In genomic region chr5:53090229-53090628, GRCh38 we compare ENCODE assay signal across 16 cellular contexts. TPM values are rescaled to one million over a fixed set of nuclear protein-coding genes. Genes with fewer than 3 reads are reported as not detected.
DNase-seq lines count a peak whose midpoint lies in the region; ATAC-seq and TF ChIP-seq lines count a peak whose summit lies in the region.
"Had no signal": no experiment of that assay in that cellular context is flagged by ENCODE, and none has a peak within 500 bp of the region (broad histone marks: within the 10 kb centered on the region; RNA-seq: fewer than 3 reads in every experiment).

No MANE protein-coding gene starts in this region.

- H3K36me3 ChIP-seq in Karpas-422 (ENCODE audit: insufficient read depth, low read length): no peaks in the 10 kb centered on the region

- no peak for TF ChIP-seq CTCF in lower leg skin (IDR thresholded peaks at IDR 0.05)

- no peak overlapping the region for H3K27ac ChIP-seq in Karpas-422 (ENCODE audit: low read length)

- H3K27ac Mint-ChIP-seq in activated CD4-positive, alpha-beta memory T cell treated with anti-CD3 and anti-CD28 coated beads for 36 hours: no peak overlapping the region
- H3K27ac Mint-ChIP-seq in activated CD4-positive, alpha-beta memory T cell treated with anti-CD3 and anti-CD28 coated beads, Interleukin-2, amount 10 ng/mL, durations not matched to agents 7 days and 5 days: no peak overlapping the region
- H3K27ac Mint-ChIP-seq in activated CD8-positive, alpha-beta T cell treated with anti-CD3 and anti-CD28 coated beads, Interleukin-2, amount 10 ng/mL, durations not matched to agents 7 days and 5 days: peak overlapping the region; percentile 55
- peak overlapping the region; percentile 24 for H3K27ac Mint-ChIP-seq in stimulated activated naive CD8-positive, alpha-beta T cell treated with anti-CD3 and anti-CD28 coated beads, Interleukin-15, Interleukin-2, amounts not matched to agents 100 ng/mL and 50 ng/mL, for 24 hours

- no peaks in the 10 kb centered on the region for H3K9me3 ChIP-seq in Karpas-422 (ENCODE audit: low read length)

- peak; percentile 29 for DNase-seq in activated CD4-positive, alpha-beta memory T cell treated with anti-CD3 and anti-CD28 coated beads for 36 hours
- no peak for DNase-seq in activated CD4-positive, alpha-beta memory T cell treated with anti-CD3 and anti-CD28 coated beads, Interleukin-2, amount 10 ng/mL, durations not matched to agents 7 days and 5 days
- DNase-seq in Karpas-422 (peak; percentile 35), NCI-H128 (lab: John Stamatoyannopoulos, UW; ENCODE audit: unreplicated experiment) (no peak), lower leg skin (ENCODE audit: low spot score in 2 of 2) (no peak)
- DNase-seq in activated CD8-positive, alpha-beta T cell treated with anti-CD3 and anti-CD28 coated beads, Interleukin-2, amount 10 ng/mL, durations not matched to agents 7 days and 5 days: no peak
- DNase-seq: AML-193; Calu3; DMS79; HCEC 1CT; NCI-H146; NCI-H345; NCI-H526 treated with DMSO at 0.1 percent for 48 hours; NK-92 treated with Interleukin-12 subunit alpha and Interleukin-12 subunit beta, amount 100 ng/mL, for 24 hours had no signal

- no peak for TF ChIP-seq POLR2A in lower leg skin (IDR thresholded peaks at IDR 0.05)

- no peaks in the 10 kb centered on the region for H3K27me3 ChIP-seq in Karpas-422 (ENCODE audit: low read length)

- H3K4me2 ChIP-seq in Karpas-422 (ENCODE audit: low read depth, low read length, poor library complexity, severe bottlenecking): no peak overlapping the region

- no peaks in the 10 kb centered on the region for H4K20me1 ChIP-seq in Karpas-422 (ENCODE audit: insufficient read depth, low read depth, low read length)

- no peak overlapping the region for H2AFZ ChIP-seq in Karpas-422 (ENCODE audit: low read length)

- intact Hi-C loops in activated CD4-positive, alpha-beta memory T cell treated with anti-CD3 and anti-CD28 coated beads for 36 hours (cut with micrococcal nuclease): no loop called here
- intact Hi-C loops in lower leg skin (cut with DNase I; ENCODE audit: low total_unique reads): no loop called here

- H3K27me3 Mint-ChIP-seq in activated CD4-positive, alpha-beta memory T cell treated with anti-CD3 and anti-CD28 coated beads for 36 hours: no peaks in the 10 kb centered on the region
- H3K27me3 Mint-ChIP-seq in activated CD4-positive, alpha-beta memory T cell treated with anti-CD3 and anti-CD28 coated beads, Interleukin-2, amount 10 ng/mL, durations not matched to agents 7 days and 5 days: peaks cover 5% of the 10 kb centered on the region
- no peaks in the 10 kb centered on the region for H3K27me3 Mint-ChIP-seq in activated CD8-positive, alpha-beta T cell treated with anti-CD3 and anti-CD28 coated beads, Interleukin-2, amount 10 ng/mL, durations not matched to agents 7 days and 5 days (ENCODE audit: low read depth)
- H3K27me3 Mint-ChIP-seq in stimulated activated naive CD8-positive, alpha-beta T cell treated with anti-CD3 and anti-CD28 coated beads, Interleukin-15, Interleukin-2, amounts not matched to agents 100 ng/mL and 50 ng/mL, for 24 hours: no peaks in the 10 kb centered on the region
- H3K27me3 Mint-ChIP-seq: CD4-positive, CD25-positive, alpha-beta regulatory T cell had no signal

- H3K9me3 Mint-ChIP-seq in activated CD4-positive, alpha-beta memory T cell treated with anti-CD3 and anti-CD28 coated beads for 36 hours: no peaks in the 10 kb centered on the region
- H3K9me3 Mint-ChIP-seq in activated CD4-positive, alpha-beta memory T cell treated with anti-CD3 and anti-CD28 coated beads, Interleukin-2, amount 10 ng/mL, durations not matched to agents 7 days and 5 days: no peaks in the 10 kb centered on the region
- no peaks in the 10 kb centered on the region for H3K9me3 Mint-ChIP-seq in activated CD8-positive, alpha-beta T cell treated with anti-CD3 and anti-CD28 coated beads, Interleukin-2, amount 10 ng/mL, durations not matched to agents 7 days and 5 days (ENCODE audit: insufficient read depth)
- no peaks in the 10 kb centered on the region for H3K9me3 Mint-ChIP-seq in stimulated activated naive CD8-positive, alpha-beta T cell treated with anti-CD3 and anti-CD28 coated beads, Interleukin-15, Interleukin-2, amounts not matched to agents 100 ng/mL and 50 ng/mL, for 24 hours

- CTCF ChIA-PET in activated CD4-positive, alpha-beta memory T cell treated with anti-CD3 and anti-CD28 coated beads for 36 hours (lab: Charles Lee): interaction anchor here (0.8 to 4.3 kb wide), 10 partner anchors 9 to 146 kb away, joined by 3 to 38 read pairs (median 4); no protein-coding TSS in a partner anchor
- CTCF ChIA-PET in activated CD4-positive, alpha-beta memory T cell treated with anti-CD3 and anti-CD28 coated beads, Interleukin-2, amount 10 ng/mL, durations not matched to agents 7 days and 5 days (lab: Charles Lee): interaction anchor here (1.4 to 7.3 kb wide), 4 partner anchors 21 to 146 kb away, joined by 5 to 89 read pairs (median 12); no protein-coding TSS in a partner anchor
- CTCF ChIA-PET in activated CD8-positive, alpha-beta T cell treated with anti-CD3 and anti-CD28 coated beads, Interleukin-2, amount 10 ng/mL, durations not matched to agents 7 days and 5 days (lab: Charles Lee): interaction anchor here (0.9 to 7.2 kb wide), 15 partner anchors 9 to 175 kb away, joined by 3 to 119 read pairs (median 6); no protein-coding TSS in a partner anchor

- POLR2A ChIA-PET in activated CD4-positive, alpha-beta memory T cell treated with anti-CD3 and anti-CD28 coated beads for 36 hours (lab: Charles Lee): interaction anchor here (1.2 to 1.7 kb wide), 3 partner anchors 21 to 141 kb away, joined by 3 to 7 read pairs (median 5); no protein-coding TSS in a partner anchor
- POLR2A ChIA-PET in activated CD4-positive, alpha-beta memory T cell treated with anti-CD3 and anti-CD28 coated beads, Interleukin-2, amount 10 ng/mL, durations not matched to agents 7 days and 5 days (lab: Charles Lee): interaction anchor here (1.0 to 2.2 kb wide), 6 partner anchors 8 to 141 kb away, joined by 3 to 12 read pairs (median 7); partner anchors contain the start of gene MOCS2
- POLR2A ChIA-PET in activated CD8-positive, alpha-beta T cell treated with anti-CD3 and anti-CD28 coated beads, Interleukin-2, amount 10 ng/mL, durations not matched to agents 7 days and 5 days (lab: Charles Lee): interaction anchor here (0.9 to 1.9 kb wide), 2 partner anchors 58 to 141 kb away, joined by 4 to 7 read pairs; no protein-coding TSS in a partner anchor

- peak; percentile 32 for ATAC-seq in activated CD8-positive, alpha-beta T cell treated with anti-CD3 and anti-CD28 coated beads, Interleukin-2, amount 10 ng/mL, durations not matched to agents 7 days and 5 days

- no peaks in the 10 kb centered on the region for H3K36me3 Mint-ChIP-seq in activated CD4-positive, alpha-beta memory T cell treated with anti-CD3 and anti-CD28 coated beads for 36 hours
- peaks cover 52% of the 10 kb centered on the region for H3K36me3 Mint-ChIP-seq in activated CD4-positive, alpha-beta memory T cell treated with anti-CD3 and anti-CD28 coated beads, Interleukin-2, amount 10 ng/mL, durations not matched to agents 7 days and 5 days (ENCODE audit: low read depth)
- peaks cover 35% of the 10 kb centered on the region for H3K36me3 Mint-ChIP-seq in activated CD8-positive, alpha-beta T cell treated with anti-CD3 and anti-CD28 coated beads, Interleukin-2, amount 10 ng/mL, durations not matched to agents 7 days and 5 days (ENCODE audit: low read depth)
- H3K36me3 Mint-ChIP-seq in stimulated activated naive CD8-positive, alpha-beta T cell treated with anti-CD3 and anti-CD28 coated beads, Interleukin-15, Interleukin-2, amounts not matched to agents 100 ng/mL and 50 ng/mL, for 24 hours (ENCODE audit: low read depth): peaks cover 3% of the 10 kb centered on the region
- H3K36me3 Mint-ChIP-seq: CD4-positive, CD25-positive, alpha-beta regulatory T cell had no signal

- peaks cover 17% of the 10 kb centered on the region for H3K4me1 Mint-ChIP-seq in activated CD4-positive, alpha-beta memory T cell treated with anti-CD3 and anti-CD28 coated beads for 36 hours (ENCODE audit: low read depth)
- peaks cover 23% of the 10 kb centered on the region for H3K4me1 Mint-ChIP-seq in activated CD4-positive, alpha-beta memory T cell treated with anti-CD3 and anti-CD28 coated beads, Interleukin-2, amount 10 ng/mL, durations not matched to agents 7 days and 5 days
- peaks cover 50% of the 10 kb centered on the region for H3K4me1 Mint-ChIP-seq in activated CD8-positive, alpha-beta T cell treated with anti-CD3 and anti-CD28 coated beads, Interleukin-2, amount 10 ng/mL, durations not matched to agents 7 days and 5 days (ENCODE audit: low read depth)
- H3K4me1 Mint-ChIP-seq in stimulated activated naive CD8-positive, alpha-beta T cell treated with anti-CD3 and anti-CD28 coated beads, Interleukin-15, Interleukin-2, amounts not matched to agents 100 ng/mL and 50 ng/mL, for 24 hours (ENCODE audit: low read depth): peaks cover 35% of the 10 kb centered on the region

- 80 to 85% methylated on average over 5 of the region's 5 CpGs for WGBS in lower leg skin, 2 donors

- H3K4me1 ChIP-seq in Karpas-422 (ENCODE audit: low read length): no peaks in the 10 kb centered on the region

- no peaks in the 10 kb centered on the region for H3K9me2 ChIP-seq in Karpas-422 (replicated peaks; ENCODE audit: insufficient read depth, low read length)

- H3K79me2 ChIP-seq in Karpas-422 (ENCODE audit: low read length): no peaks in the 10 kb centered on the region

- no peak overlapping the region for H3K9ac ChIP-seq in Karpas-422 (ENCODE audit: low read length)

- H3K4me3 ChIP-seq in Karpas-422 (ENCODE audit: low read length): no peak overlapping the region
- no peak overlapping the region for H3K4me3 ChIP-seq in lower leg skin (ENCODE audit: low read depth, poor library complexity, severe bottlenecking)

- H3K4me3 Mint-ChIP-seq in activated CD4-positive, alpha-beta memory T cell treated with anti-CD3 and anti-CD28 coated beads for 36 hours: no peak overlapping the region
- H3K4me3 Mint-ChIP-seq in activated CD4-positive, alpha-beta memory T cell treated with anti-CD3 and anti-CD28 coated beads, Interleukin-2, amount 10 ng/mL, durations not matched to agents 7 days and 5 days: no peak overlapping the region
- H3K4me3 Mint-ChIP-seq in activated CD8-positive, alpha-beta T cell treated with anti-CD3 and anti-CD28 coated beads, Interleukin-2, amount 10 ng/mL, durations not matched to agents 7 days and 5 days: no peak overlapping the region
- no peak overlapping the region for H3K4me3 Mint-ChIP-seq in stimulated activated naive CD8-positive, alpha-beta T cell treated with anti-CD3 and anti-CD28 coated beads, Interleukin-15, Interleukin-2, amounts not matched to agents 100 ng/mL and 50 ng/mL, for 24 hours
- H3K4me3 Mint-ChIP-seq: CD4-positive, CD25-positive, alpha-beta regulatory T cell had no signal

RNA-seq across cellular contexts. Expression of gene MOCS2, which starts 19.3 kb away (rescaled TPM):
- 10 to 100 TPM; 20.7 to 21.6 TPM for total RNA-seq in activated CD4-positive, alpha-beta memory T cell treated with anti-CD3 and anti-CD28 coated beads for 36 hours
- total RNA-seq in activated CD4-positive, alpha-beta memory T cell treated with anti-CD3 and anti-CD28 coated beads, Interleukin-2, amount 10 ng/mL, durations not matched to agents 7 days and 5 days: 10 to 100 TPM; 26.0 to 26.9 TPM
- 12.6 and 25.0 TPM in 2 replicates for total RNA-seq in Karpas-422 (2014; rRNA removed; shearing (Covaris generic); ENCODE audit: low replicate concordance)
- 10 to 100 TPM; 30.7 TPM for total RNA-seq in activated CD8-positive, alpha-beta T cell treated with anti-CD3 and anti-CD28 coated beads, Interleukin-2, amount 10 ng/mL, durations not matched to agents 7 days and 5 days
- total RNA-seq in lower leg skin: 10 to 100 TPM; 12.1 to 23.3 (median 17.6) TPM

Comparison
In these comparisons a context has a peak if more than half of its experiments do, and no peak if none do; other contexts are left out.
1. DNase-seq: peak in activated CD4-positive, alpha-beta memory T cell treated with anti-CD3 and anti-CD28 coated beads for 36 hours (single experiment) and Karpas-422 (single experiment); none in activated CD4-positive, alpha-beta memory T cell treated with anti-CD3 and anti-CD28 coated beads, Interleukin-2, amount 10 ng/mL, durations not matched to agents 7 days and 5 days (single experiment), activated CD8-positive, alpha-beta T cell treated with anti-CD3 and anti-CD28 coated beads, Interleukin-2, amount 10 ng/mL, durations not matched to agents 7 days and 5 days (single experiment), NCI-H128 (single experiment) and lower leg skin (0 of 2).
2. H3K27ac Mint-ChIP-seq: peak in activated CD8-positive, alpha-beta T cell treated with anti-CD3 and anti-CD28 coated beads, Interleukin-2, amount 10 ng/mL, durations not matched to agents 7 days and 5 days (single experiment) and stimulated activated naive CD8-positive, alpha-beta T cell treated with anti-CD3 and anti-CD28 coated beads, Interleukin-15, Interleukin-2, amounts not matched to agents 100 ng/mL and 50 ng/mL, for 24 hours (single experiment); none in activated CD4-positive, alpha-beta memory T cell treated with anti-CD3 and anti-CD28 coated beads for 36 hours (single experiment) and activated CD4-positive, alpha-beta memory T cell treated with anti-CD3 and anti-CD28 coated beads, Interleukin-2, amount 10 ng/mL, durations not matched to agents 7 days and 5 days (single experiment).